1 cellular context compared by ENCODE assay signal in genomic region chr7:12708314-12708713, GRCh38.
TF ChIP-seq lines count a peak whose summit lies in the region.

No MANE protein-coding gene starts in this region.

TF ChIP-seq in A549, 52 proteins besides CTCF, POLR2A, EP300 and RAD21 (continued from another document):
- TF ChIP-seq EHF (CRISPR knock-in tag; IDR thresholded peaks at IDR 0.05) (no peak), HEYL (CRISPR knock-in tag; IDR thresholded peaks at IDR 0.05) (no peak), HOXB5 (CRISPR knock-in tag; IDR thresholded peaks at IDR 0.05) (no peak), ZSCAN20 (CRISPR knock-in tag; IDR thresholded peaks at IDR 0.05) (no peak), PHF8 (IDR thresholded peaks at IDR 0.05; ENCODE audit: borderline replicate concordance, low read depth) (no peak), NPAS2 (CRISPR knock-in tag; IDR thresholded peaks at IDR 0.05; ENCODE audit: borderline replicate concordance) (no peak), TFCP2L1 (CRISPR knock-in tag; IDR thresholded peaks at IDR 0.05) (no peak), FOXS1 (CRISPR knock-in tag; IDR thresholded peaks at IDR 0.05) (no peak), EHMT2 (IDR thresholded peaks at IDR 0.05; ENCODE audit: low read depth) (no peak)
- TF ChIP-seq, protein P1, sequence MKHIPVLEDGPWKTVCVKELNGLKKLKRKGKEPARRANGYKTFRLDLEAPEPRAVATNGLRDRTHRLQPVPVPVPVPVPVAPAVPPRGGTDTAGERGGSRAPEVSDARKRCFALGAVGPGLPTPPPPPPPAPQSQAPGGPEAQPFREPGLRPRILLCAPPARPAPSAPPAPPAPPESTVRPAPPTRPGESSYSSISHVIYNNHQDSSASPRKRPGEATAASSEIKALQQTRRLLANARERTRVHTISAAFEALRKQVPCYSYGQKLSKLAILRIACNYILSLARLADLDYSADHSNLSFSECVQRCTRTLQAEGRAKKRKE (CRISPR knock-in tag; IDR thresholded peaks at IDR 0.05; ENCODE audit: low read depth): no peak
TF ChIP-seq in A549: peak in this region for 0.
